8 cellular contexts compared by ENCODE assay signal in the genomic region with DNA sequence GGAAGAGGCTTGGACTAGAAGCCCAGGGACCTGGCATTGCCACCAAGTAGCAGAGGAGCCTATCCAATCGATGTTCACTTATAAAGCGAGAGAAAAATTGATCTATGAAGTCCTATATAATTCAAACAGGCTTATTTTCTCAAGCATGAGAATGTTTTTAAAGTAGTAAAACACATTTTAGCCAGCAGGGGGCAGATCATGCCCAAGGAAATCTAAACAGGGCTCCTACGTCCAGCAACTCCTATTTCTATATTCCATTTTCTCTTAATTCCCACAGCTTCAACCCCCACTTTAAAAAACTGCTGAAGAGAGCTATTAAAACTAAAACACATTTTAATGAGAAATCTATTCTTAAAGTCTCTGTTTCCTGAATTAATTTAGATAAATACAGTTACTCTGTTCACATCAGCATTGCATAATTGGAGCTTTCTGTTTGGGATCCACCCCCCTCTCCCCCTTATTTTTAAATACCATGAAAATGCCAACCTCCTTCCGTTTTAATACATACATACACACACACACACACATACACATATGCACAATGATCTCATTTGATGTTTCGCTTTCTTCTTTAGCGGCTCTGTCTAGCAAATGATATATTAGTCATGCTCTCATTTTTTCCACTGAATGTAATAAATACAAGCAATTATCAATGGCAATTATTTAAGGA.
DNase-seq lines count a peak whose midpoint lies in the region; ATAC-seq and TF ChIP-seq lines count a peak whose summit lies in the region.

No MANE protein-coding gene starts in this region.

- WGBS in neuronal stem cell (ENCODE audit: extremely low coverage in 2 of 2, insufficient read length in 2 of 2, insufficient replicate concordance in 1 of 2), 2 donors, result no CpG with 5 or more reads among the region's 6 CpGs

- TF ChIP-seq CTCF in fibroblast of mammary gland (conservative IDR thresholded peaks at IDR 0.05; ENCODE audit: control insufficient read depth, insufficient read depth, low read depth, low read length), result peak; percentile 57

- no peaks in the 10 kb centered on the region for H3K79me1 ChIP-seq in neuronal stem cell (ENCODE audit: low read depth, low read length)

- no peaks in the 10 kb centered on the region for H3K4me1 ChIP-seq in neuronal stem cell (ENCODE audit: control insufficient read depth in 2 of 2, insufficient read depth in 1 of 2, low read depth in 1 of 2, low read length in 2 of 2)

- no peak overlapping the region for H3K23ac ChIP-seq in neuronal stem cell (ENCODE audit: low read depth, low read length, poor library complexity)

- H2BK15ac ChIP-seq in neuronal stem cell (ENCODE audit: low read length), result no peak overlapping the region

- H2BK5ac ChIP-seq in neuronal stem cell (ENCODE audit: low read length), result no peak overlapping the region

- H3K4me2 ChIP-seq in neuronal stem cell (ENCODE audit: insufficient read depth, low read length, poor library complexity, severe bottlenecking), result no peak overlapping the region

- H3K9ac ChIP-seq in neuronal stem cell (ENCODE audit: low read depth, low read length, poor library complexity), result no peak overlapping the region

- no peak overlapping the region for H4K8ac ChIP-seq in neuronal stem cell (ENCODE audit: low read depth, low read length)

- H2BK12ac ChIP-seq in neuronal stem cell (ENCODE audit: low read length), result no peak overlapping the region

- H3K27ac ChIP-seq in neuronal stem cell (replicated peaks; ENCODE audit: low read length), result no peak overlapping the region

- peak; percentile 71 for ATAC-seq in GM21786 (IDR thresholded peaks at IDR 0.05; ENCODE audit: unreplicated experiment)
- peak; percentile 78 for ATAC-seq in SK-N-SH treated with all-trans-retinoic acid at 6 μM for 48 hours

- no peak overlapping the region for H2BK120ac ChIP-seq in neuronal stem cell (ENCODE audit: low read depth, low read length)

- no peak overlapping the region for H2AFZ ChIP-seq in neuronal stem cell (ENCODE audit: low read length)

- H2AK5ac ChIP-seq in neuronal stem cell (ENCODE audit: low read depth, low read length), result no peak overlapping the region

- H3K14ac ChIP-seq in neuronal stem cell (ENCODE audit: low read length), result no peak overlapping the region

- no peak overlapping the region for H3K4ac ChIP-seq in neuronal stem cell (ENCODE audit: low read length)

- no peaks in the 10 kb centered on the region for H3K27me3 ChIP-seq in neuronal stem cell (ENCODE audit: control insufficient read depth in 3 of 3, insufficient read depth in 3 of 3, low read depth in 1 of 3, low read length in 3 of 3)

- H3K4me3 ChIP-seq in fibroblast of mammary gland (ENCODE audit: control insufficient read depth, low read depth, low read length), result no peak overlapping the region
- H3K4me3 ChIP-seq in neuronal stem cell (ENCODE audit: low read length in 2 of 2), result no peak overlapping the region

- DNase-seq in D341Med (ENCODE audit: low spot score) (peak; percentile 51), NCI-H1417 treated with DMSO at 0.1 percent for 48 hours (lab: John Stamatoyannopoulos, UW) (peak; percentile 38), fibroblast of mammary gland (ENCODE audit: low read depth) (peak; percentile 70), neuronal stem cell (ENCODE audit: low spot score) (peak; percentile 58), GF-D8 (lab: John Stamatoyannopoulos, UW) (no peak)
- no peak for DNase-seq in stimulated activated CD4-positive, alpha-beta T cell treated with anti-CD3 and anti-CD28 coated beads, Interleukin-4, amount 100 ng/mL, for 4 hours

- H4K91ac ChIP-seq in neuronal stem cell (ENCODE audit: low read depth, low read length, poor library complexity), result no peak overlapping the region

- no peak overlapping the region for H3K18ac ChIP-seq in neuronal stem cell (ENCODE audit: low read length)

- no peaks in the 10 kb centered on the region for H3K9me3 ChIP-seq in neuronal stem cell (replicated peaks in 1 of 2; ENCODE audit: control insufficient read depth in 2 of 2, insufficient read depth in 1 of 2, low read depth in 1 of 2, low read length in 2 of 2)

- peaks cover 0 to 5% of the 10 kb centered on the region in 2 donors for H3K36me3 ChIP-seq in neuronal stem cell (replicated peaks in 1 of 2; ENCODE audit: control insufficient read depth in 2 of 2, insufficient read depth in 2 of 2, low read length in 2 of 2)

TF ChIP-seq in SK-N-SH treated with all-trans-retinoic acid at 6 μM for 48 hours, 23 proteins besides CTCF, POLR2A, EP300 and RAD21:
- TF ChIP-seq, protein P1, sequence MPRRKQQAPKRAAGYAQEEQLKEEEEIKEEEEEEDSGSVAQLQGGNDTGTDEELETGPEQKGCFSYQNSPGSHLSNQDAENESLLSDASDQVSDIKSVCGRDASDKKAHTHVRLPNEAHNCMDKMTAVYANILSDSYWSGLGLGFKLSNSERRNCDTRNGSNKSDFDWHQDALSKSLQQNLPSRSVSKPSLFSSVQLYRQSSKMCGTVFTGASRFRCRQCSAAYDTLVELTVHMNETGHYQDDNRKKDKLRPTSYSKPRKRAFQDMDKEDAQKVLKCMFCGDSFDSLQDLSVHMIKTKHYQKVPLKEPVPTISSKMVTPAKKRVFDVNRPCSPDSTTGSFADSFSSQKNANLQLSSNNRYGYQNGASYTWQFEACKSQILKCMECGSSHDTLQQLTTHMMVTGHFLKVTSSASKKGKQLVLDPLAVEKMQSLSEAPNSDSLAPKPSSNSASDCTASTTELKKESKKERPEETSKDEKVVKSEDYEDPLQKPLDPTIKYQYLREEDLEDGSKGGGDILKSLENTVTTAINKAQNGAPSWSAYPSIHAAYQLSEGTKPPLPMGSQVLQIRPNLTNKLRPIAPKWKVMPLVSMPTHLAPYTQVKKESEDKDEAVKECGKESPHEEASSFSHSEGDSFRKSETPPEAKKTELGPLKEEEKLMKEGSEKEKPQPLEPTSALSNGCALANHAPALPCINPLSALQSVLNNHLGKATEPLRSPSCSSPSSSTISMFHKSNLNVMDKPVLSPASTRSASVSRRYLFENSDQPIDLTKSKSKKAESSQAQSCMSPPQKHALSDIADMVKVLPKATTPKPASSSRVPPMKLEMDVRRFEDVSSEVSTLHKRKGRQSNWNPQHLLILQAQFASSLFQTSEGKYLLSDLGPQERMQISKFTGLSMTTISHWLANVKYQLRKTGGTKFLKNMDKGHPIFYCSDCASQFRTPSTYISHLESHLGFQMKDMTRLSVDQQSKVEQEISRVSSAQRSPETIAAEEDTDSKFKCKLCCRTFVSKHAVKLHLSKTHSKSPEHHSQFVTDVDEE (CRISPR knock-in tag; IDR thresholded peaks at IDR 0.05), result no peak
- no peak for TF ChIP-seq SNAI2 (CRISPR knock-in tag; IDR thresholded peaks at IDR 0.05)

Comparison
In these comparisons a context has a peak if more than half of its experiments do, and no peak if none do; other contexts are left out.
1. DNase-seq: peak in D341Med (single experiment), NCI-H1417 treated with DMSO at 0.1 percent for 48 hours (single experiment), fibroblast of mammary gland (single experiment) and neuronal stem cell (single experiment); none in GF-D8 (single experiment) and stimulated activated CD4-positive, alpha-beta T cell treated with anti-CD3 and anti-CD28 coated beads, Interleukin-4, amount 100 ng/mL, for 4 hours (0 of 2).